Comparison of ENCODE assay signal across 1 cellular context in the genomic region with DNA sequence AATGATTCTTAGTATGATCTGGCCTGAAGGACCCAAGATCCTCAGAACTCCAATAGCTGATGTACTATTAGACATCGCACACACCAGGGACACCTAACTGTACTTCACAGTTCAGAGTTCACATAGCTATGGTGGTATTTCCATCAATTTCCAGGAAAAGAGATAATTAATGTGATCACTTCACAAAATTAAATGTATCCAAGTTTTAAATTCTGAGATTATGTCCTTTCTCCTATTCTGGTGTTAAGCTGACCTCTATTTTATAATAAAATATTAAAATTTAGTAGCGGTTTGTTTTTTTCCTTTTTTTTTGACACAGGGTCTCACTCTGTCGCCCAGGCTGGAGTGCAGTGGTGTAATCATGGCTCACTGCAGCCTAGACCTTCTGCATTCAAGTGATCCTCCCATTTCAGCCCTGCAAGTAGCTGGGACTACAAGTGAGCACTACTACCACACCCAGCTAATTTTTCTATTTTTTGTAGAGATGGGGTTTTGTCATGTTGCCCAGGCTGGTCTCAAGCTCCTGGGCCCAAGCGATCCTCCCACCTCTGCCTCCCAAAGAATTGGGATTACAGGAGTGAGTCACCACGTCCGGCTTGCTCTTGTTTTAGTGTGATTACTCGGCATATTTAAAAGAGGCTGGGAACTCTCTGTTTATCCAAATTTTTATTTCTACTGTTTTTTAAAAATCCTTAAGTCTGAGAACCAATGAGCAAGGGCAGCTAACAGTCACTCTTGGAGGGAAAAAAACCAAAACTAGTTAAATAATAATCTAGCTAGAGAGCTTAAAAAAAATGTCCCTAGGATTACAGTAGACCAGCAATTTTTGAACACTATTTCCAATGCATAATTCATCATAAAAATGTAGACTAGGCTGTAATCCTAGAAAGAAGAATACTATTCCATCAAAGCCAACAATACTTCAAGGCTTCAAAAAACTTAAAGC.
TF ChIP-seq lines count a peak whose summit lies in the region.

No MANE protein-coding gene starts in this region.

TF ChIP-seq in K562, 482 proteins besides CTCF, POLR2A, EP300 and RAD21 (continues in another document):
- no peak for TF ChIP-seq ZC3H8 (IDR thresholded peaks at IDR 0.05)
- TF ChIP-seq CBFA2T2 (conservative IDR thresholded peaks at IDR 0.05): 0 out of 2 replicates have a peak, but pooled peaks have one; percentile 26
- TF ChIP-seq CEBPB (tag; IDR thresholded peaks at IDR 0.05): peak; percentile 17; the same call in 1 of the 2 replicates
- TF ChIP-seq SMARCE1 (IDR thresholded peaks at IDR 0.05): peak; percentile 98
- no peak for TF ChIP-seq USF2 (CRISPR knock-in tag; IDR thresholded peaks at IDR 0.05)
- TF ChIP-seq, protein P1, sequence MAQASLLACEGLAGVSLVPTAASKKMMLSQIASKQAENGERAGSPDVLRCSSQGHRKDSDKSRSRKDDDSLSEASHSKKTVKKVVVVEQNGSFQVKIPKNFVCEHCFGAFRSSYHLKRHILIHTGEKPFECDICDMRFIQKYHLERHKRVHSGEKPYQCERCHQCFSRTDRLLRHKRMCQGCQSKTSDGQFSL (CRISPR knock-in tag; IDR thresholded peaks at IDR 0.05): no peak
- TF ChIP-seq, protein P1 (tag; IDR thresholded peaks at IDR 0.05): no peak
- TF ChIP-seq KLF10 (CRISPR knock-in tag; IDR thresholded peaks at IDR 0.05): no peak
- peak; percentile 60 for TF ChIP-seq CHD1 (IDR thresholded peaks at IDR 0.05; ENCODE audit: low read length)
- TF ChIP-seq, protein P2, sequence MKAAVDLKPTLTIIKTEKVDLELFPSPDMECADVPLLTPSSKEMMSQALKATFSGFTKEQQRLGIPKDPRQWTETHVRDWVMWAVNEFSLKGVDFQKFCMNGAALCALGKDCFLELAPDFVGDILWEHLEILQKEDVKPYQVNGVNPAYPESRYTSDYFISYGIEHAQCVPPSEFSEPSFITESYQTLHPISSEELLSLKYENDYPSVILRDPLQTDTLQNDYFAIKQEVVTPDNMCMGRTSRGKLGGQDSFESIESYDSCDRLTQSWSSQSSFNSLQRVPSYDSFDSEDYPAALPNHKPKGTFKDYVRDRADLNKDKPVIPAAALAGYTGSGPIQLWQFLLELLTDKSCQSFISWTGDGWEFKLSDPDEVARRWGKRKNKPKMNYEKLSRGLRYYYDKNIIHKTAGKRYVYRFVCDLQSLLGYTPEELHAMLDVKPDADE (conservative IDR thresholded peaks at IDR 0.05; ENCODE audit: control insufficient read depth, low read depth, low read length): no peak
- TF ChIP-seq SRSF1 (IDR thresholded peaks at IDR 0.05; ENCODE audit: low read depth, low read length): no peak
- TF ChIP-seq, protein P3, sequence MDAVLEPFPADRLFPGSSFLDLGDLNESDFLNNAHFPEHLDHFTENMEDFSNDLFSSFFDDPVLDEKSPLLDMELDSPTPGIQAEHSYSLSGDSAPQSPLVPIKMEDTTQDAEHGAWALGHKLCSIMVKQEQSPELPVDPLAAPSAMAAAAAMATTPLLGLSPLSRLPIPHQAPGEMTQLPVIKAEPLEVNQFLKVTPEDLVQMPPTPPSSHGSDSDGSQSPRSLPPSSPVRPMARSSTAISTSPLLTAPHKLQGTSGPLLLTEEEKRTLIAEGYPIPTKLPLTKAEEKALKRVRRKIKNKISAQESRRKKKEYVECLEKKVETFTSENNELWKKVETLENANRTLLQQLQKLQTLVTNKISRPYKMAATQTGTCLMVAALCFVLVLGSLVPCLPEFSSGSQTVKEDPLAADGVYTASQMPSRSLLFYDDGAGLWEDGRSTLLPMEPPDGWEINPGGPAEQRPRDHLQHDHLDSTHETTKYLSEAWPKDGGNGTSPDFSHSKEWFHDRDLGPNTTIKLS (IDR thresholded peaks at IDR 0.05; ENCODE audit: borderline replicate concordance, low read depth): no peak
- TF ChIP-seq FOXA1 (IDR thresholded peaks at IDR 0.05; ENCODE audit: borderline replicate concordance): no peak
- TF ChIP-seq, protein P4, sequence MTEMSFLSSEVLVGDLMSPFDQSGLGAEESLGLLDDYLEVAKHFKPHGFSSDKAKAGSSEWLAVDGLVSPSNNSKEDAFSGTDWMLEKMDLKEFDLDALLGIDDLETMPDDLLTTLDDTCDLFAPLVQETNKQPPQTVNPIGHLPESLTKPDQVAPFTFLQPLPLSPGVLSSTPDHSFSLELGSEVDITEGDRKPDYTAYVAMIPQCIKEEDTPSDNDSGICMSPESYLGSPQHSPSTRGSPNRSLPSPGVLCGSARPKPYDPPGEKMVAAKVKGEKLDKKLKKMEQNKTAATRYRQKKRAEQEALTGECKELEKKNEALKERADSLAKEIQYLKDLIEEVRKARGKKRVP (CRISPR knock-in tag; IDR thresholded peaks at IDR 0.05): no peak
- 0 out of 2 replicates have a peak, but pooled peaks have one; percentile 31 for TF ChIP-seq ZNF444 (CRISPR knock-in tag; IDR thresholded peaks at IDR 0.05)
- TF ChIP-seq BCL6 (CRISPR knock-in tag; IDR thresholded peaks at IDR 0.05): no peak
- TF ChIP-seq KLF16 (IDR thresholded peaks at IDR 0.05): peak; percentile 68
- TF ChIP-seq ETV1 (tag; conservative IDR thresholded peaks at IDR 0.05; ENCODE audit: low read depth): peak; percentile 41
- TF ChIP-seq MTA3 (IDR thresholded peaks at IDR 0.05; ENCODE audit: borderline replicate concordance): 0 out of 2 replicates have a peak, but pooled peaks have one; percentile 48
- TF ChIP-seq CGGBP1 (CRISPR knock-in tag; IDR thresholded peaks at IDR 0.05): no peak
- TF ChIP-seq FOXK2 (conservative IDR thresholded peaks at IDR 0.05 in 1 of 2, IDR thresholded peaks at IDR 0.05 in 1 of 2; ENCODE audit: low read depth in 2 of 2): peak in 1 of 2 experiments; percentile 47; a peak in 1 of 4 replicates
- TF ChIP-seq HMG20A (CRISPR knock-in tag; conservative IDR thresholded peaks at IDR 0.05): no peak
- TF ChIP-seq SLC30A9 (CRISPR knock-in tag; IDR thresholded peaks at IDR 0.05): no peak
- TF ChIP-seq TAF15 (IDR thresholded peaks at IDR 0.05; ENCODE audit: low read depth, low read length): no peak
- no peak for TF ChIP-seq ELK3 (CRISPR knock-in tag; IDR thresholded peaks at IDR 0.05)
- TF ChIP-seq ZBED1 (IDR thresholded peaks at IDR 0.05): no peak
- peak; percentile 64 for TF ChIP-seq TCF3 (CRISPR knock-in tag; IDR thresholded peaks at IDR 0.05)
- TF ChIP-seq JUNB (CRISPR knock-in tag; conservative IDR thresholded peaks at IDR 0.05): no peak
- peak; percentile 58; the same call in 1 of the 2 replicates for TF ChIP-seq NCOR1 (IDR thresholded peaks at IDR 0.05)
- TF ChIP-seq CXXC5 (CRISPR knock-in tag; IDR thresholded peaks at IDR 0.05): 0 out of 2 replicates have a peak, but pooled peaks have one; percentile 9
- no peak for TF ChIP-seq KDM2B (CRISPR knock-in tag; IDR thresholded peaks at IDR 0.05)
- no peak for TF ChIP-seq KAT2B (IDR thresholded peaks at IDR 0.05; ENCODE audit: low read depth, low read length)
- TF ChIP-seq SNAPC5 (CRISPR knock-in tag; IDR thresholded peaks at IDR 0.05): no peak
- TF ChIP-seq HES1 (IDR thresholded peaks at IDR 0.05; ENCODE audit: low read depth): 0 out of 2 replicates have a peak, but pooled peaks have one; percentile 14
- TF ChIP-seq SREBF2 (CRISPR knock-in tag; IDR thresholded peaks at IDR 0.05): no peak
- TF ChIP-seq, protein P5, sequence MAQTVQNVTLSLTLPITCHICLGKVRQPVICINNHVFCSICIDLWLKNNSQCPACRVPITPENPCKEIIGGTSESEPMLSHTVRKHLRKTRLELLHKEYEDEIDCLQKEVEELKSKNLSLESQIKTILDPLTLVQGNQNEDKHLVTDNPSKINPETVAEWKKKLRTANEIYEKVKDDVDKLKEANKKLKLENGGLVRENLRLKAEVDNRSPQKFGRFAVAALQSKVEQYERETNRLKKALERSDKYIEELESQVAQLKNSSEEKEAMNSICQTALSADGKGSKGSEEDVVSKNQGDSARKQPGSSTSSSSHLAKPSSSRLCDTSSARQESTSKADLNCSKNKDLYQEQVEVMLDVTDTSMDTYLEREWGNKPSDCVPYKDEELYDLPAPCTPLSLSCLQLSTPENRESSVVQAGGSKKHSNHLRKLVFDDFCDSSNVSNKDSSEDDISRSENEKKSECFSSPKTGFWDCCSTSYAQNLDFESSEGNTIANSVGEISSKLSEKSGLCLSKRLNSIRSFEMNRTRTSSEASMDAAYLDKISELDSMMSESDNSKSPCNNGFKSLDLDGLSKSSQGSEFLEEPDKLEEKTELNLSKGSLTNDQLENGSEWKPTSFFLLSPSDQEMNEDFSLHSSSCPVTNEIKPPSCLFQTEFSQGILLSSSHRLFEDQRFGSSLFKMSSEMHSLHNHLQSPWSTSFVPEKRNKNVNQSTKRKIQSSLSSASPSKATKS (CRISPR knock-in tag; IDR thresholded peaks at IDR 0.05): no peak
- no peak for TF ChIP-seq CAMTA2 (CRISPR knock-in tag; conservative IDR thresholded peaks at IDR 0.05)
- TF ChIP-seq ZBTB49 (CRISPR knock-in tag; IDR thresholded peaks at IDR 0.05; ENCODE audit: borderline replicate concordance): no peak
- TF ChIP-seq TSC22D4 (tag; IDR thresholded peaks at IDR 0.05): no peak
- TF ChIP-seq NCOA1 (IDR thresholded peaks at IDR 0.05; ENCODE audit: low read depth): peak; percentile 14; the same call in 1 of the 2 replicates
- no peak for TF ChIP-seq NR3C1 (CRISPR knock-in tag; IDR thresholded peaks at IDR 0.05)
- no peak for TF ChIP-seq ESRRA (IDR thresholded peaks at IDR 0.05; ENCODE audit: borderline replicate concordance, low read depth)
- no peak for TF ChIP-seq SMAD1 (IDR thresholded peaks at IDR 0.05; ENCODE audit: low read depth, low read length, partially characterized antibody)
- TF ChIP-seq ZNF766 (CRISPR knock-in tag; conservative IDR thresholded peaks at IDR 0.05): peak; percentile 37; the same call in 1 of the 2 replicates
- no peak for TF ChIP-seq NFYB (IDR thresholded peaks at IDR 0.05; ENCODE audit: extremely low read depth, insufficient read length)
- no peak for TF ChIP-seq POLR2B (IDR thresholded peaks at IDR 0.05; ENCODE audit: low read depth, partially characterized antibody)
- peak; percentile 54 to 56; a peak in 3 of 4 replicates for TF ChIP-seq NRF1 (conservative IDR thresholded peaks at IDR 0.05 in 1 of 2, IDR thresholded peaks at IDR 0.05 in 1 of 2)
- no peak for TF ChIP-seq KAT8 (IDR thresholded peaks at IDR 0.05; ENCODE audit: low read depth)
- TF ChIP-seq, protein P6, sequence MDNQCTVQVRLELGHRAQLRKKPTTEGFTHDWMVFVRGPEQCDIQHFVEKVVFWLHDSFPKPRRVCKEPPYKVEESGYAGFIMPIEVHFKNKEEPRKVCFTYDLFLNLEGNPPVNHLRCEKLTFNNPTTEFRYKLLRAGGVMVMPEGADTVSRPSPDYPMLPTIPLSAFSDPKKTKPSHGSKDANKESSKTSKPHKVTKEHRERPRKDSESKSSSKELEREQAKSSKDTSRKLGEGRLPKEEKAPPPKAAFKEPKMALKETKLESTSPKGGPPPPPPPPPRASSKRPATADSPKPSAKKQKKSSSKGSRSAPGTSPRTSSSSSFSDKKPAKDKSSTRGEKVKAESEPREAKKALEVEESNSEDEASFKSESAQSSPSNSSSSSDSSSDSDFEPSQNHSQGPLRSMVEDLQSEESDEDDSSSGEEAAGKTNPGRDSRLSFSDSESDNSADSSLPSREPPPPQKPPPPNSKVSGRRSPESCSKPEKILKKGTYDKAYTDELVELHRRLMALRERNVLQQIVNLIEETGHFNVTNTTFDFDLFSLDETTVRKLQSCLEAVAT (IDR thresholded peaks at IDR 0.05): peak in 1 of 2 experiments; percentile 50; a peak in 1 of 4 replicates
- no peak for TF ChIP-seq KLF1 (tag; IDR thresholded peaks at IDR 0.05)
- TF ChIP-seq ATF7 (IDR thresholded peaks at IDR 0.05): peak; percentile 49; the same call in 1 of the 2 replicates
- TF ChIP-seq RBFOX2 (IDR thresholded peaks at IDR 0.05; ENCODE audit: low read depth, low read length): no peak
- TF ChIP-seq ADNP (tag; IDR thresholded peaks at IDR 0.05): peak; percentile 55; the same call in 1 of the 2 replicates
